27 cellular contexts compared by ENCODE assay signal in genomic region chr5:151703780-151704179, GRCh38. TPM values are rescaled to one million over a fixed set of nuclear protein-coding genes. Genes with fewer than 3 reads are reported as not detected.
"Had no signal": no experiment of that assay in that cellular context is flagged by ENCODE, and none has a peak within 500 bp of the region (broad histone marks: within the 10 kb centered on the region; RNA-seq: fewer than 3 reads in every experiment).

No MANE protein-coding gene starts in this region.

- H3K27me3 ChIP-seq: body of pancreas, left lung, neutrophil, testis, transverse colon had no signal

- H3K27me3 Mint-ChIP-seq: natural killer cell treated with Interleukin-12 subunit alpha and Interleukin-12 subunit beta and Interleukin-15 and Interleukin-18, amount 100 ng/mL, for 72 hours had no signal

- ATAC-seq: activated CD4-positive, alpha-beta T cell treated with anti-CD3 and anti-CD28 coated beads for 36 hours; activated naive CD4-positive, alpha-beta T cell treated with anti-CD3 and anti-CD28 coated beads, Interleukin-2, amount 50 U/mL, for 72 hours; activated T-cell treated with anti-CD3 and anti-CD28 coated beads, Interleukin-2, amount 50 U/mL, for 72 hours; body of pancreas; left lung; lower lobe of right lung; T-cell had no signal

- FAIRE-seq: colon, endometrium, frontal cortex, islet of Langerhans, urothelium cell line had no signal

- H3K27ac Mint-ChIP-seq: activated CD4-positive, alpha-beta T cell treated with anti-CD3 and anti-CD28 coated beads for 36 hours; activated T-cell treated with anti-CD3 and anti-CD28 coated beads, Interleukin-2, amount 50 U/mL, for 72 hours; natural killer cell treated with Interleukin-12 subunit alpha and Interleukin-12 subunit beta and Interleukin-15 and Interleukin-18, amount 100 ng/mL, for 72 hours; T-cell; T-helper 2 cell treated with Interferon-gamma antibody and Interleukin-4, amounts not matched to agents 5 μg/mL and 100 μg/mL, for 36 hours had no signal

- H3K4me1 ChIP-seq: body of pancreas had no signal

- H3K9me3 ChIP-seq: body of pancreas, left lung, lower lobe of right lung, neutrophil, psoas muscle, testis, transverse colon had no signal

- H3K27ac ChIP-seq: body of pancreas, epithelial cell of prostate, left lung, lower lobe of right lung, neutrophil, testis, transverse colon had no signal

- H3K4me1 Mint-ChIP-seq: activated CD4-positive, alpha-beta T cell treated with anti-CD3 and anti-CD28 coated beads for 36 hours; T-cell had no signal

- H3K4me3 Mint-ChIP-seq: activated CD4-positive, alpha-beta T cell treated with anti-CD3 and anti-CD28 coated beads for 36 hours; activated T-cell treated with anti-CD3 and anti-CD28 coated beads, Interleukin-2, amount 50 U/mL, for 72 hours; natural killer cell treated with Interleukin-12 subunit alpha and Interleukin-12 subunit beta and Interleukin-15 and Interleukin-18, amount 100 ng/mL, for 72 hours; T-cell; T-helper 2 cell treated with Interferon-gamma antibody and Interleukin-4, amounts not matched to agents 5 μg/mL and 100 μg/mL, for 36 hours had no signal

- H3K9me3 Mint-ChIP-seq: activated naive CD4-positive, alpha-beta T cell treated with anti-CD3 and anti-CD28 coated beads, Interleukin-2, amount 50 U/mL, for 72 hours; activated T-cell treated with anti-CD3 and anti-CD28 coated beads, Interleukin-2, amount 50 U/mL, for 72 hours; natural killer cell treated with Interleukin-12 subunit alpha and Interleukin-12 subunit beta and Interleukin-15 and Interleukin-18, amount 100 ng/mL, for 72 hours; T-cell; T-helper 2 cell treated with Interferon-gamma antibody and Interleukin-4, amounts not matched to agents 5 μg/mL and 100 μg/mL, for 36 hours had no signal

- H3K36me3 Mint-ChIP-seq: activated naive CD4-positive, alpha-beta T cell treated with anti-CD3 and anti-CD28 coated beads, Interleukin-2, amount 50 U/mL, for 72 hours; natural killer cell treated with Interleukin-12 subunit alpha and Interleukin-12 subunit beta and Interleukin-15 and Interleukin-18, amount 100 ng/mL, for 72 hours; T-cell had no signal

- H3K4me3 ChIP-seq: body of pancreas, left lung, lower lobe of right lung, psoas muscle, testis, transverse colon had no signal

- DNase-seq: activated CD4-positive, alpha-beta T cell treated with anti-CD3 and anti-CD28 coated beads for 36 hours; activated CD4-positive, CD25-positive, alpha-beta regulatory T cell; activated naive CD4-positive, alpha-beta T cell; activated T-cell treated with anti-CD3 and anti-CD28 coated beads for 4 hours; activated T-cell treated with anti-CD3 and anti-CD28 coated beads, Interleukin-2, amount 50 U/mL, for 72 hours; anterior cingulate cortex; body of pancreas; effector CD8-positive, alpha-beta T cell; left lung; lower lobe of right lung; mesenchymal stem cell; psoas muscle; stimulated activated CD4-positive, alpha-beta T cell treated with anti-CD3 and anti-CD28 coated beads, Interleukin-15, amount 100 ng/mL, for 24 hours; stimulated activated naive CD8-positive, alpha-beta T cell treated with anti-CD3 and anti-CD28 coated beads, Interleukin-15, Interleukin-2, amounts not matched to agents 100 U/mL and 50 U/mL, for 24 hours; T-cell; transverse colon had no signal

- H3K36me3 ChIP-seq: left lung, lower lobe of right lung, neutrophil, transverse colon had no signal

RNA-seq across cellular contexts. Expression of gene SPARC, which starts 17.1 kb away (rescaled TPM):
- total RNA-seq: activated T-cell treated with anti-CD3 and anti-CD28 coated beads, Interleukin-2, amount 50 U/mL, for 72 hours; natural killer cell treated with Interleukin-12 subunit alpha and Interleukin-12 subunit beta and Interleukin-15 and Interleukin-18, amount 100 ng/mL, for 72 hours had no signal
